24 cellular contexts compared by ENCODE assay signal in genomic region chr1:230614121-230614520, GRCh38.
"Had no signal": no experiment of that assay in that cellular context is flagged by ENCODE, and none has a peak within 500 bp of the region (broad histone marks: within the 10 kb centered on the region; RNA-seq: fewer than 3 reads in every experiment).

No MANE protein-coding gene starts in this region.

- H3K27ac Mint-ChIP-seq: dendritic cell treated with granulocyte-macrophage colony-stimulating factor and Interleukin-4, amounts not matched to agents 40 ng/mL and 50 ng/mL, for 4 days; mesothelial cell of epicardium; naive B cell; naive thymus-derived CD8-positive, alpha-beta T cell had no signal

- FAIRE-seq: endothelial cell of umbilical vein, islet of Langerhans, keratinocyte had no signal

- H3K4me1 Mint-ChIP-seq: naive B cell; naive thymus-derived CD8-positive, alpha-beta T cell had no signal

- H3K36me3 Mint-ChIP-seq: mesothelial cell of epicardium; naive B cell; naive thymus-derived CD8-positive, alpha-beta T cell had no signal

- H3K9me3 ChIP-seq: colonic mucosa, esophagus muscularis mucosa, gastrocnemius medialis, heart right ventricle, left lung, lower lobe of right lung, mucosa of descending colon had no signal

- H3K4me3 Mint-ChIP-seq: dendritic cell treated with granulocyte-macrophage colony-stimulating factor and Interleukin-4, amounts not matched to agents 40 ng/mL and 50 ng/mL, for 4 days; mesothelial cell of epicardium; naive B cell; naive thymus-derived CD8-positive, alpha-beta T cell had no signal

- H3K27ac ChIP-seq: colonic mucosa, esophagus muscularis mucosa, foreskin keratinocyte, gastrocnemius medialis, heart right ventricle, left lung, lower lobe of right lung had no signal

- H3K36me3 ChIP-seq: colonic mucosa, esophagus muscularis mucosa, gastrocnemius medialis, heart right ventricle, left lung, lower lobe of right lung had no signal

- H3K4me3 ChIP-seq: colonic mucosa, esophagus muscularis mucosa, gastrocnemius medialis, heart right ventricle, left lung, lower lobe of right lung, mucosa of descending colon had no signal

- H3K4me1 ChIP-seq: colonic mucosa, esophagus muscularis mucosa, foreskin keratinocyte, gastrocnemius medialis, left lung, lower lobe of right lung had no signal

- H3K9me3 Mint-ChIP-seq: dendritic cell treated with granulocyte-macrophage colony-stimulating factor and Interleukin-4, amounts not matched to agents 40 ng/mL and 50 ng/mL, for 4 days; mesothelial cell of epicardium; naive B cell; naive thymus-derived CD8-positive, alpha-beta T cell had no signal

- DNase-seq: colonic mucosa; cortex of kidney; effector CD4-positive, alpha-beta T cell; effector memory CD4-positive, alpha-beta T cell; foreskin keratinocyte; gastrocnemius medialis; glutamatergic neuron; head of caudate nucleus; heart right ventricle; hippocampal formation; left cardiac atrium; left lung; left ventricle myocardium superior; lower lobe of right lung; mesenchymal stem cell; mucosa of descending colon; naive B cell; naive thymus-derived CD8-positive, alpha-beta T cell had no signal

- H3K27me3 ChIP-seq: colonic mucosa, gastrocnemius medialis, heart right ventricle, left lung had no signal
